In genomic region chr10:124547651-124548168, GRCh38 we compare ENCODE assay signal across 2 cellular contexts.
A peak's percentile ranks its signal among the peaks of the same experiment; 100 is the strongest.
TF ChIP-seq lines count a peak whose summit lies in the region.

No MANE protein-coding gene starts in this region.

TF ChIP-seq in K562, 482 proteins besides CTCF, POLR2A, EP300 and RAD21 (continued from another document and continues in another):
- TF ChIP-seq CCNT2 (IDR thresholded peaks at IDR 0.05; ENCODE audit: borderline replicate concordance, extremely low read depth, insufficient read length, low read depth, low read length) (no peak), SREBF1 (IDR thresholded peaks at IDR 0.05; ENCODE audit: borderline replicate concordance, low read depth, low read length) (no peak), RNF219 (CRISPR knock-in tag; IDR thresholded peaks at IDR 0.05) (no peak), THRB (CRISPR knock-in tag; conservative IDR thresholded peaks at IDR 0.05) (no peak), SRSF9 (IDR thresholded peaks at IDR 0.05; ENCODE audit: borderline replicate concordance, low read depth, low read length) (no peak), RAD51 (IDR thresholded peaks at IDR 0.05; ENCODE audit: borderline replicate concordance, low read depth) (peak; percentile 11; the same call in 1 of the 2 replicates), ZKSCAN8 (CRISPR knock-in tag; IDR thresholded peaks at IDR 0.05) (no peak), ARID4B (CRISPR knock-in tag; IDR thresholded peaks at IDR 0.05) (no peak), RCOR1 (IDR thresholded peaks at IDR 0.05; ENCODE audit: borderline replicate concordance in 1 of 2, low read depth in 2 of 2, low read length in 2 of 2) (peak in 1 of 2 experiments; percentile 85; a peak in 2 of 4 replicates), FOSL1 (tag; conservative IDR thresholded peaks at IDR 0.05) (0 out of 2 replicates have a peak, but pooled peaks have one; percentile 17), LARP7 (IDR thresholded peaks at IDR 0.05) (no peak), CREB3 (tag; conservative IDR thresholded peaks at IDR 0.05; ENCODE audit: low read depth) (no peak), NCOA2 (IDR thresholded peaks at IDR 0.05; ENCODE audit: partially characterized antibody in 2 of 2) (no peak), NUFIP1 (IDR thresholded peaks at IDR 0.05; ENCODE audit: partially characterized antibody) (no peak), MTA3 (IDR thresholded peaks at IDR 0.05; ENCODE audit: borderline replicate concordance) (0 out of 2 replicates have a peak, but pooled peaks have one; percentile 28)

TF ChIP-seq in HepG2, 621 proteins besides CTCF, POLR2A, EP300 and RAD21 (continued from another document):
- TF ChIP-seq CHD4 (IDR thresholded peaks at IDR 0.05; ENCODE audit: borderline replicate concordance, low read length): no peak
- peak; percentile 37 for TF ChIP-seq ZNF687 (CRISPR knock-in tag; IDR thresholded peaks at IDR 0.05)
- peak; percentile 95 for TF ChIP-seq TFAP4 (IDR thresholded peaks at IDR 0.05; ENCODE audit: borderline replicate concordance, low read depth)
- peak; percentile 78 for TF ChIP-seq MAFF (IDR thresholded peaks at IDR 0.05; ENCODE audit: low read depth, low read length)
- TF ChIP-seq ZNF891 (CRISPR knock-in tag; IDR thresholded peaks at IDR 0.05): 0 out of 2 replicates have a peak, but pooled peaks have one; percentile 23
- TF ChIP-seq MAFG (CRISPR knock-in tag; IDR thresholded peaks at IDR 0.05): peak; percentile 82; the same call in 1 of the 2 replicates
- no peak for TF ChIP-seq RBFOX2 (IDR thresholded peaks at IDR 0.05; ENCODE audit: low read depth, low read length)
- no peak for TF ChIP-seq ZNF343 (CRISPR knock-in tag; IDR thresholded peaks at IDR 0.05)
- TF ChIP-seq ZSCAN9 (CRISPR knock-in tag; IDR thresholded peaks at IDR 0.05; ENCODE audit: borderline replicate concordance): no peak
- TF ChIP-seq ZNF124 (CRISPR knock-in tag; IDR thresholded peaks at IDR 0.05): no peak
- peak; percentile 90 for TF ChIP-seq CEBPB (IDR thresholded peaks at IDR 0.05; ENCODE audit: borderline replicate concordance, low read depth, low read length)
- TF ChIP-seq NFE2L1 (CRISPR knock-in tag; IDR thresholded peaks at IDR 0.05; ENCODE audit: borderline replicate concordance): no peak
- TF ChIP-seq MEIS2 (CRISPR knock-in tag; IDR thresholded peaks at IDR 0.05): no peak
